24 cellular contexts compared by ENCODE assay signal in the genomic region with DNA sequence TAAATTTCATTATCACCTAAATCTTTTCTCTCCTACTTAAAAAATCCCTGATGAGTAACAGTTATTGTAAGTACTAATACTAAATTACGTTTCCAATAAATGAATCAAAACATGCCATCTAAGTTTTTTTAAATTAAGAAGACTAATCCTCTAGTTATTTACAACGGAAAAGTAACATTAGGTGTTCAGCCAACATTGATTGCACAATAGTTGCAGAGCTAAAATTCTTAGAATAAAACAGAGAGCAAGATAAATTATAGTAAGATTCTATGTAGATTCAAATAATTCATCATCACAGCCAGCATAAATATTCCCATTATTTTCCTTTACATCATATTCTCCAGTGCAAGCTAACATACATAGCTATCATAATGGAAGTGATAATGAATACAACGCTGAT.
DNase-seq lines count a peak whose midpoint lies in the region; ATAC-seq, FAIRE-seq and TF ChIP-seq lines count a peak whose summit lies in the region.
"Had no signal": no experiment of that assay in that cellular context is flagged by ENCODE, and none has a peak within 500 bp of the region (broad histone marks: within the 10 kb centered on the region; RNA-seq: fewer than 3 reads in every experiment).

No MANE protein-coding gene starts in this region.

- H3K4me3 ChIP-seq in SK-N-SH (ENCODE audit: low read depth in 2 of 2, low read length in 1 of 2), result no peak overlapping the region
- H3K4me3 ChIP-seq in H1 (ENCODE audit: extremely low read depth in 1 of 4, insufficient read depth in 2 of 4, low read depth in 3 of 4, low read length in 4 of 4), result no peak overlapping the region
- no peak overlapping the region for H3K4me3 ChIP-seq in keratinocyte (ENCODE audit: control insufficient read depth in 2 of 3, extremely low read depth in 1 of 3, insufficient read depth in 2 of 3, low read depth in 1 of 3, low read length in 3 of 3)
- H3K4me3 ChIP-seq: tibial nerve had no signal

- no peak overlapping the region for H3K9ac ChIP-seq in SK-N-SH
- no peak overlapping the region for H3K9ac ChIP-seq in H1 (replicated peaks in 1 of 4; ENCODE audit: extremely low read depth in 1 of 4, low read depth in 3 of 4, low read length in 3 of 4)
- H3K9ac ChIP-seq in keratinocyte (ENCODE audit: control insufficient read depth, extremely low read depth, insufficient read depth, low read length), result no peak overlapping the region

- no peak overlapping the region for H3K18ac ChIP-seq in H1 (ENCODE audit: extremely low read depth, low read length)

- H3K27ac ChIP-seq in SK-N-SH (ENCODE audit: low read depth in 2 of 2, low read length in 1 of 2), result no peak overlapping the region
- H3K27ac ChIP-seq in H1 (ENCODE audit: low read depth, low read length), result no peak overlapping the region
- no peak overlapping the region for H3K27ac ChIP-seq in keratinocyte (ENCODE audit: control insufficient read depth, insufficient read depth, low read length)
- H3K27ac ChIP-seq: 22Rv1, dorsolateral prefrontal cortex, tibial nerve had no signal

- no peak overlapping the region for H3K4me3 Mint-ChIP-seq in T-cell
- H3K4me3 Mint-ChIP-seq: activated CD4-positive, alpha-beta T cell treated with anti-CD3 and anti-CD28 coated beads, Interleukin-2, amount 10 ng/mL, durations not matched to agents 24 days and 14 days; CD8-positive, alpha-beta memory T cell; stimulated activated naive CD8-positive, alpha-beta T cell treated with anti-CD3 and anti-CD28 coated beads, Interleukin-15, Interleukin-2, amounts not matched to agents 100 ng/mL and 50 ng/mL, for 24 hours had no signal

- no peak overlapping the region for H3K14ac ChIP-seq in H1 (ENCODE audit: insufficient read length)

- FAIRE-seq in H1 (lab: Jason Lieb, UNC), result no peak
- no peak for FAIRE-seq in keratinocyte (lab: Jason Lieb, UNC)
- FAIRE-seq: endothelial cell of umbilical vein, frontal cortex, H54 had no signal

- no peaks in the 10 kb centered on the region for H3K36me3 Mint-ChIP-seq in T-cell
- H3K36me3 Mint-ChIP-seq: CD8-positive, alpha-beta memory T cell had no signal

- H3K36me3 ChIP-seq in SK-N-SH (replicated peaks in 1 of 2; ENCODE audit: control insufficient read depth in 1 of 2, insufficient read depth in 2 of 2, low read length in 1 of 2), result no peaks in the 10 kb centered on the region
- H3K36me3 ChIP-seq in H1 (ENCODE audit: control insufficient read depth in 2 of 4, insufficient read depth in 4 of 4, low read length in 3 of 4), result no peaks in the 10 kb centered on the region
- no peaks in the 10 kb centered on the region for H3K36me3 ChIP-seq in keratinocyte (ENCODE audit: control insufficient read depth in 2 of 2, extremely low read depth in 1 of 2, insufficient read depth in 2 of 2, low read length in 2 of 2)
- H3K36me3 ChIP-seq: tibial nerve had no signal

- H3K9me2 ChIP-seq in SK-N-SH, result no peaks in the 10 kb centered on the region

- WGBS in SK-N-SH (ENCODE audit: low lambda C conversion rate), result 17% methylated on average over 3 of the region's 3 CpGs
- WGBS in H1 (ENCODE audit: extremely low coverage in 1 of 2, insufficient coverage in 1 of 2, insufficient read length in 1 of 2, insufficient replicate concordance in 2 of 2, low coverage in 1 of 2, low lambda C conversion rate in 2 of 2, missing lambda C conversion rate in 1 of 2), 2 experiments, result 86% methylated on average over 3 of the region's 3 CpGs; no CpG with 5 or more reads in 1 of the 2 experiments

- no peak overlapping the region for H2BK15ac ChIP-seq in H1 (ENCODE audit: low read length)

- H3K27me3 Mint-ChIP-seq in T-cell, result peaks cover 0 to 4% of the 10 kb centered on the region in 2 donors
- H3K27me3 Mint-ChIP-seq: activated CD4-positive, alpha-beta T cell treated with anti-CD3 and anti-CD28 coated beads, Interleukin-2, amount 10 ng/mL, durations not matched to agents 24 days and 14 days; stimulated activated naive CD8-positive, alpha-beta T cell treated with anti-CD3 and anti-CD28 coated beads, Interleukin-15, Interleukin-2, amounts not matched to agents 100 ng/mL and 50 ng/mL, for 24 hours had no signal

- no peak overlapping the region for H2BK12ac ChIP-seq in H1 (ENCODE audit: low read depth, low read length)

- no peak overlapping the region for H3K4ac ChIP-seq in H1 (replicated peaks; ENCODE audit: insufficient read length, low read depth, low read length)

- H3K23ac ChIP-seq in H1 (ENCODE audit: insufficient read length), result no peak overlapping the region

- H3K79me2 ChIP-seq in SK-N-SH (ENCODE audit: insufficient read depth) (no peaks in the 10 kb centered on the region), H1 (ENCODE audit: control insufficient read depth in 1 of 2, insufficient read depth in 2 of 2, low read length in 2 of 2) (no peaks in the 10 kb centered on the region), keratinocyte (ENCODE audit: control insufficient read depth, insufficient read depth, low read length) (no peaks in the 10 kb centered on the region)

- no peak for TF ChIP-seq RAD21 in SK-N-SH (IDR thresholded peaks at IDR 0.05; ENCODE audit: low read length)
- TF ChIP-seq RAD21 in H1 (IDR thresholded peaks at IDR 0.05 in 1 of 2, conservative IDR thresholded peaks at IDR 0.05 in 1 of 2; ENCODE audit: low read depth in 2 of 2, low read length in 2 of 2), result no peak

- no peak overlapping the region for H2AK5ac ChIP-seq in H1 (ENCODE audit: low read depth, low read length)

- POLR2A ChIA-PET in SK-N-SH (lab: Yijun Ruan, JAX) (no interaction called here), H1 (lab: Charles Lee; ENCODE audit: partially characterized antibody) (no interaction called here), T-cell (lab: Charles Lee) (no interaction called here)

- no peak for TF ChIP-seq POLR2A in H1 (IDR thresholded peaks at IDR 0.05; ENCODE audit: control extremely low read depth in 1 of 2, low read depth in 2 of 2, low read length in 2 of 2)

- no peaks in the 10 kb centered on the region for H3K9me1 ChIP-seq in keratinocyte (ENCODE audit: control insufficient read depth, extremely low read depth, insufficient read depth, low read length)

- H4K91ac ChIP-seq in H1 (replicated peaks; ENCODE audit: insufficient read length, low read length), result no peak overlapping the region

- peaks cover 0 to 7% (median 5%) of the 10 kb centered on the region in 3 donors for H3K9me3 Mint-ChIP-seq in T-cell
- H3K9me3 Mint-ChIP-seq: activated CD4-positive, alpha-beta T cell treated with anti-CD3 and anti-CD28 coated beads, Interleukin-2, amount 10 ng/mL, durations not matched to agents 24 days and 14 days; stimulated activated naive CD8-positive, alpha-beta T cell treated with anti-CD3 and anti-CD28 coated beads, Interleukin-15, Interleukin-2, amounts not matched to agents 100 ng/mL and 50 ng/mL, for 24 hours had no signal

- no peaks in the 10 kb centered on the region for H3K9me3 ChIP-seq in SK-N-SH
- H3K9me3 ChIP-seq in H1 (ENCODE audit: insufficient read depth in 2 of 2, low read depth in 1 of 2, low read length in 1 of 2), result no peaks in the 10 kb centered on the region
- no peaks in the 10 kb centered on the region for H3K9me3 ChIP-seq in keratinocyte (ENCODE audit: control insufficient read depth, low read depth, low read length)

- H3K27ac Mint-ChIP-seq in T-cell, result no peak overlapping the region
- H3K27ac Mint-ChIP-seq: activated CD4-positive, alpha-beta T cell treated with anti-CD3 and anti-CD28 coated beads, Interleukin-2, amount 10 ng/mL, durations not matched to agents 24 days and 14 days; CD8-positive, alpha-beta memory T cell; stimulated activated naive CD8-positive, alpha-beta T cell treated with anti-CD3 and anti-CD28 coated beads, Interleukin-15, Interleukin-2, amounts not matched to agents 100 ng/mL and 50 ng/mL, for 24 hours had no signal

- no peaks in the 10 kb centered on the region for H3F3A ChIP-seq in SK-N-SH (replicated peaks; ENCODE audit: insufficient read depth)

- no peak for TF ChIP-seq EP300 in SK-N-SH (IDR thresholded peaks at IDR 0.05; ENCODE audit: borderline replicate concordance in 1 of 2, low read depth in 1 of 2, low read length in 1 of 2)
- TF ChIP-seq EP300 in H1 (IDR thresholded peaks at IDR 0.05; ENCODE audit: borderline replicate concordance in 1 of 2, low read depth in 2 of 2, low read length in 2 of 2), result no peak

- no peak overlapping the region for H4K8ac ChIP-seq in H1 (ENCODE audit: extremely low read depth, insufficient read depth, low read length)

- 0 out of 2 replicates have a peak overlapping the region, but pooled peaks have one; percentile 49 for H3K4me2 ChIP-seq in SK-N-SH
- H3K4me2 ChIP-seq in H1 (ENCODE audit: insufficient read depth in 1 of 2, low read depth in 2 of 2, low read length in 2 of 2), result no peak overlapping the region
- H3K4me2 ChIP-seq in keratinocyte (ENCODE audit: control insufficient read depth, extremely low read depth, insufficient read depth, low read depth, low read length), result peak overlapping the region; percentile 16

- H3K4me1 ChIP-seq in SK-N-SH (ENCODE audit: control insufficient read depth in 1 of 2, insufficient read depth in 2 of 2, low read depth in 1 of 2, low read length in 1 of 2), result no peaks in the 10 kb centered on the region; a peak in 1 of 4 replicates
- no peaks in the 10 kb centered on the region; a peak in 1 of 7 replicates for H3K4me1 ChIP-seq in H1 (replicated peaks in 1 of 4; ENCODE audit: control insufficient read depth in 3 of 4, insufficient read depth in 4 of 4, low read length in 3 of 4)
- no peaks in the 10 kb centered on the region for H3K4me1 ChIP-seq in keratinocyte (ENCODE audit: control insufficient read depth, extremely low read depth, insufficient read depth, low read length)

- no peaks in the 10 kb centered on the region for H4K20me1 ChIP-seq in SK-N-SH (ENCODE audit: insufficient read depth)
- no peaks in the 10 kb centered on the region for H4K20me1 ChIP-seq in H1 (replicated peaks in 1 of 2; ENCODE audit: control insufficient read depth in 1 of 2, insufficient read depth in 2 of 2, low read length in 2 of 2)
- no peaks in the 10 kb centered on the region for H4K20me1 ChIP-seq in keratinocyte (ENCODE audit: control insufficient read depth, extremely low read depth, insufficient read depth, low read length)

- dilution Hi-C loops in keratinocyte (cut with MboI; ENCODE audit: extremely low pct_ligation_motif_present, low sequenced_read_pairs), result no loop called here

- no peak for DNase-seq in SK-N-SH
- DNase-seq in H1 (ENCODE audit: low read depth in 1 of 2, low spot score in 2 of 2), result no peak
- no peak for DNase-seq in keratinocyte (ENCODE audit: low read depth, low spot score)
- DNase-seq in T-helper 1 cell, result no peak
- DNase-seq in T-cell, result no peak
- DNase-seq: activated CD4-positive, alpha-beta T cell treated with anti-CD3 and anti-CD28 coated beads, Interleukin-2, amount 10 ng/mL, durations not matched to agents 24 days and 14 days; activated naive CD4-positive, alpha-beta T cell treated with anti-CD3 and anti-CD28 coated beads, Interleukin-2, amount 50 U/mL, for 16 hours; anterior cingulate cortex; CD8-positive, alpha-beta memory T cell; central memory CD4-positive, alpha-beta T cell; DMS153; dorsolateral prefrontal cortex; NCI-H1092 treated with DMSO at 0.1 percent for 48 hours; NCI-H187 treated with DMSO at 0.1 percent for 48 hours; T-helper 2 cell had no signal

- H4K5ac ChIP-seq in H1 (ENCODE audit: insufficient read length, low read depth, low read length), result no peak overlapping the region

- H2BK120ac ChIP-seq in H1 (replicated peaks; ENCODE audit: low read depth, low read length), result no peak overlapping the region

- no peak overlapping the region for H2BK20ac ChIP-seq in H1 (ENCODE audit: low read length)

- H3K4me1 Mint-ChIP-seq in T-cell, result no peaks in the 10 kb centered on the region
- H3K4me1 Mint-ChIP-seq: activated CD4-positive, alpha-beta T cell treated with anti-CD3 and anti-CD28 coated beads, Interleukin-2, amount 10 ng/mL, durations not matched to agents 24 days and 14 days; CD8-positive, alpha-beta memory T cell had no signal

- H3K23me2 ChIP-seq in H1 (ENCODE audit: low read depth, low read length), result no peaks in the 10 kb centered on the region

- H3K56ac ChIP-seq in H1 (replicated peaks; ENCODE audit: insufficient read length, low read depth, low read length), result no peak overlapping the region

- ATAC-seq in SK-N-SH treated with all-trans-retinoic acid at 6 μM for 48 hours (no peak), GM19455 (IDR thresholded peaks at IDR 0.05; ENCODE audit: unreplicated experiment) (no peak), T-cell (replicated peaks in 1 of 4) (no peak), GM19463 (IDR thresholded peaks at IDR 0.05; ENCODE audit: unreplicated experiment) (no peak)

- no peaks in the 10 kb centered on the region for H3K79me1 ChIP-seq in H1 (ENCODE audit: low read depth, low read length)

- H3K27me3 ChIP-seq in SK-N-SH (ENCODE audit: insufficient read depth), result no peaks in the 10 kb centered on the region
- H3K27me3 ChIP-seq in H1 (replicated peaks in 1 of 4; ENCODE audit: control insufficient read depth in 3 of 4, extremely low read depth in 1 of 4, insufficient read depth in 3 of 4, low read length in 3 of 4), result no peaks in the 10 kb centered on the region
- no peaks in the 10 kb centered on the region for H3K27me3 ChIP-seq in keratinocyte (ENCODE audit: control insufficient read depth, extremely low read depth, insufficient read depth, low read length)
- H3K27me3 ChIP-seq: tibial nerve had no signal

- H2AFZ ChIP-seq in SK-N-SH (ENCODE audit: low read depth), result no peak overlapping the region
- no peak overlapping the region for H2AFZ ChIP-seq in H1 (ENCODE audit: low read length)
- H2AFZ ChIP-seq in keratinocyte (ENCODE audit: control insufficient read depth, low read length), result no peak overlapping the region

- no peak for TF ChIP-seq CTCF in SK-N-SH (IDR thresholded peaks at IDR 0.05)
- TF ChIP-seq CTCF in H1 (IDR thresholded peaks at IDR 0.05; ENCODE audit: control extremely low read depth in 1 of 3, insufficient read depth in 1 of 3, low read depth in 1 of 3, low read length in 3 of 3), result no peak
- TF ChIP-seq CTCF in keratinocyte (optimal IDR thresholded peaks at IDR 0.05 in 1 of 3, IDR thresholded peaks at IDR 0.05 in 1 of 3, conservative IDR thresholded peaks at IDR 0.05 in 1 of 3; ENCODE audit: extremely low read depth in 1 of 3, insufficient read depth in 2 of 3, low read length in 3 of 3), result no peak

- H2BK5ac ChIP-seq in H1 (ENCODE audit: low read depth, low read length), result no peak overlapping the region

- CTCF ChIA-PET in SK-N-SH (lab: Yijun Ruan, JAX) (interaction anchor here (2.0 kb wide), 1 partner anchor 23 kb away, joined by 6 read pairs; no protein-coding TSS in a partner anchor), H1 (lab: Charles Lee; ENCODE audit: partially characterized antibody) (interaction anchor here (1.0 kb wide), 1 partner anchor 16 kb away, joined by 3 read pairs; no protein-coding TSS in a partner anchor), T-cell (lab: Charles Lee) (no interaction called here)

Comparison
In these comparisons a context has a peak if more than half of its experiments do, and no peak if none do; other contexts are left out.
1. H3K4me2 ChIP-seq: peak in SK-N-SH (single experiment) and keratinocyte (single experiment); none in H1 (0 of 2).
2. CTCF ChIA-PET loops: an anchor here in SK-N-SH (2.0 kb wide) and H1 (1.0 kb wide); none called in T-cell.